ENCODE assay signal across 8 cellular contexts in the genomic region with DNA sequence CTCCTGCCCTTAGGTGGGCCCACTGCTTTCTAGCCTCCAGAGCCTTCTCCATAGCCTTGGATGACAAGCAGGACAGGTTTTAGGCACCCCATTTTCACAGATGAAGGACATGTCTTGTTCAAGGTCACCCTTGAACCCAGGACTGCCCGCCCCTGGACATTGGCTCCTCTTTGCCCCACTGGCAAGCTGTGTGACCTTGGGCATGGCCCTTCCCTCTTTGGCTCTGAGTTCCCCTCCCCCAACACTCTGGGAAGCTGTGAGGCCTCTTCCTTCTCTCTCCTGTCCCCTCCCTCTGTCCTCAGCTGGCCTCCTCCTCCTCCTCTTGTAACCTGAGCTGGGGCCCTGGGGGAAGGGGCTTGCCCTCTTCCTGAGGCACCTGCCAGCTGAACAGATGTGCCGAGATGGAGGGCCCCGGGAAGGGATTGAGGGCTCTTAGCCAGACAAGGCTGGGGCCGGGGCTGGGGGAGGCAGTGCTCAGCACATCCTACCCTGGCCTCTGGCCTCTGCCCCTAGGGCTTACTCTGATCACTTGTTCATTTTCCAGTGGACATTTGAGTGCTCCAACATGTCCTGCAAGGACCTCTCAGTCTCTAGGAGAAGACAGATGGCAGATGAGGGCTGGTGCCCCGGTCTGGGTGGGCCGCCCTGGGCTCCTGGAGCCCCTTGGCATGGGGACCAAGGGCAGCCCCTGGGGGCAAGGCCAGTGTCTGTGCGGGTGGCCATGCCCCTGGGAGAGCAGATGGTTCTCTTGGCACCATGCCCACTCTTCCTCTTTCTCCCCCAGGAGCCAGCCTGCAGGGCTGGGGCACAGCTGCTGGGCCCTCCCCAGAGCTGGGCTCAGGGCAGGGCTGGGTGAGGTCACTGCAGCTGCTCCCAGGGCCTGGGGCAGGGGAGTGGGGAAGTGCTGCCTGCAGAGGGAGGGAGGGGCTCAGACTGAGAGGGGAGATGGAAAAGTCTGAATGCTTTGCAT. TPM values are rescaled to one million over a fixed set of nuclear protein-coding genes. Genes with fewer than 3 reads are reported as not detected.
DNase-seq lines count a peak whose midpoint lies in the region; ATAC-seq and TF ChIP-seq lines count a peak whose summit lies in the region.

No MANE protein-coding gene starts in this region.

- in situ Hi-C loops in gastrocnemius medialis (cut with MboI; ENCODE audit: low sequenced_read_pairs in 4 of 4), result no loop called here

- peaks cover 0 to 7% (median 0%) of the 10 kb centered on the region in 7 donors for H3K9me3 Mint-ChIP-seq in CD14-positive monocyte

- peak; percentile 100 for DNase-seq in NCI-H748 (lab: John Stamatoyannopoulos, UW; ENCODE audit: unreplicated experiment)
- peak; percentile 33 to 41 for DNase-seq in heart right ventricle
- peak; percentile 23 to 71 for DNase-seq in gastrocnemius medialis
- DNase-seq in CD14-positive monocyte (ENCODE audit: low spot score), result no peak
- no peak for DNase-seq in T1000 (lab: John Stamatoyannopoulos, UW)
- no peak for DNase-seq in HK-2 (ENCODE audit: unreplicated experiment)

- H3K36me3 Mint-ChIP-seq in CD14-positive monocyte, result no peaks in the 10 kb centered on the region

- no peaks in the 10 kb centered on the region for H3K9me3 ChIP-seq in heart right ventricle
- H3K9me3 ChIP-seq in gastrocnemius medialis, result no peaks in the 10 kb centered on the region

- 26 to 33% methylated on average over 7 of the region's 7 CpGs for WGBS in heart right ventricle, 2 donors

- TF ChIP-seq EP300 in Ishikawa (IDR thresholded peaks at IDR 0.05; ENCODE audit: borderline replicate concordance), result no peak

- H3K27me3 Mint-ChIP-seq in CD14-positive monocyte (ENCODE audit: low read depth in 3 of 3), result peaks cover 22 to 33% (median 24%) of the 10 kb centered on the region in 3 donors

- ATAC-seq in heart right ventricle (peak; percentile 43 to 80 (median 62)), gastrocnemius medialis (peak; percentile 50 to 83), HG02973 (IDR thresholded peaks at IDR 0.05; ENCODE audit: unreplicated experiment) (no peak)

- H3K4me3 Mint-ChIP-seq in CD14-positive monocyte, result no peak overlapping the region

- H3K27ac ChIP-seq in heart right ventricle, result peak overlapping the region in 2 of 10 donors; percentile 25 to 27
- peak overlapping the region; percentile 42 to 77 (median 68) for H3K27ac ChIP-seq in gastrocnemius medialis

- H3K4me1 Mint-ChIP-seq in CD14-positive monocyte, result peaks cover 10% of the 10 kb centered on the region

- H3K27me3 ChIP-seq in heart right ventricle (peaks cover 0 to 22% (median 6%) of the 10 kb centered on the region in 7 donors), gastrocnemius medialis (no peaks in the 10 kb centered on the region)

- H3K36me3 ChIP-seq in heart right ventricle, result no peaks in the 10 kb centered on the region
- H3K36me3 ChIP-seq in gastrocnemius medialis, result no peaks in the 10 kb centered on the region

- H3K4me1 ChIP-seq in heart right ventricle, result peaks cover 10 to 41% (median 21%) of the 10 kb centered on the region in 9 donors
- peaks cover 22 to 26% of the 10 kb centered on the region in 2 donors for H3K4me1 ChIP-seq in gastrocnemius medialis

- TF ChIP-seq CTCF in heart right ventricle (IDR thresholded peaks at IDR 0.05) (no peak), gastrocnemius medialis (IDR thresholded peaks at IDR 0.05 in 4 of 5, conservative IDR thresholded peaks at IDR 0.05 in 1 of 5) (no peak), CD14-positive monocyte (IDR thresholded peaks at IDR 0.05) (no peak)

- no peak for TF ChIP-seq POLR2A in gastrocnemius medialis (IDR thresholded peaks at IDR 0.05)

- no peak overlapping the region for H3K4me3 ChIP-seq in heart right ventricle
- no peak overlapping the region for H3K4me3 ChIP-seq in gastrocnemius medialis

- intact Hi-C loops in heart right ventricle (cut with DNase I) (no loop called here), gastrocnemius medialis (cut with DNase I; ENCODE audit: low total_unique reads) (loop anchor here (2.0 kb wide), 1 partner anchor 25 kb away; no protein-coding TSS in a partner anchor), CD14-positive monocyte (cut with micrococcal nuclease) (no loop called here)

- peak overlapping the region in 3 of 7 donors; percentile 27 to 39 (median 27) for H3K27ac Mint-ChIP-seq in CD14-positive monocyte

- no peak for TF ChIP-seq RAD21 in Ishikawa (IDR thresholded peaks at IDR 0.05; ENCODE audit: low read depth)

TF ChIP-seq in Ishikawa, 13 proteins besides CTCF, POLR2A, EP300 and RAD21:
- no peak for TF ChIP-seq EGR1 (IDR thresholded peaks at IDR 0.05)
- peak; percentile 31; the same call in 1 of the 2 replicates for TF ChIP-seq TCF12 (IDR thresholded peaks at IDR 0.05; ENCODE audit: low read depth)
- TF ChIP-seq TAF1 (IDR thresholded peaks at IDR 0.05; ENCODE audit: low read depth), result no peak
- TF ChIP-seq, protein P1, sequence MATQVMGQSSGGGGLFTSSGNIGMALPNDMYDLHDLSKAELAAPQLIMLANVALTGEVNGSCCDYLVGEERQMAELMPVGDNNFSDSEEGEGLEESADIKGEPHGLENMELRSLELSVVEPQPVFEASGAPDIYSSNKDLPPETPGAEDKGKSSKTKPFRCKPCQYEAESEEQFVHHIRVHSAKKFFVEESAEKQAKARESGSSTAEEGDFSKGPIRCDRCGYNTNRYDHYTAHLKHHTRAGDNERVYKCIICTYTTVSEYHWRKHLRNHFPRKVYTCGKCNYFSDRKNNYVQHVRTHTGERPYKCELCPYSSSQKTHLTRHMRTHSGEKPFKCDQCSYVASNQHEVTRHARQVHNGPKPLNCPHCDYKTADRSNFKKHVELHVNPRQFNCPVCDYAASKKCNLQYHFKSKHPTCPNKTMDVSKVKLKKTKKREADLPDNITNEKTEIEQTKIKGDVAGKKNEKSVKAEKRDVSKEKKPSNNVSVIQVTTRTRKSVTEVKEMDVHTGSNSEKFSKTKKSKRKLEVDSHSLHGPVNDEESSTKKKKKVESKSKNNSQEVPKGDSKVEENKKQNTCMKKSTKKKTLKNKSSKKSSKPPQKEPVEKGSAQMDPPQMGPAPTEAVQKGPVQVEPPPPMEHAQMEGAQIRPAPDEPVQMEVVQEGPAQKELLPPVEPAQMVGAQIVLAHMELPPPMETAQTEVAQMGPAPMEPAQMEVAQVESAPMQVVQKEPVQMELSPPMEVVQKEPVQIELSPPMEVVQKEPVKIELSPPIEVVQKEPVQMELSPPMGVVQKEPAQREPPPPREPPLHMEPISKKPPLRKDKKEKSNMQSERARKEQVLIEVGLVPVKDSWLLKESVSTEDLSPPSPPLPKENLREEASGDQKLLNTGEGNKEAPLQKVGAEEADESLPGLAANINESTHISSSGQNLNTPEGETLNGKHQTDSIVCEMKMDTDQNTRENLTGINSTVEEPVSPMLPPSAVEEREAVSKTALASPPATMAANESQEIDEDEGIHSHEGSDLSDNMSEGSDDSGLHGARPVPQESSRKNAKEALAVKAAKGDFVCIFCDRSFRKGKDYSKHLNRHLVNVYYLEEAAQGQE (IDR thresholded peaks at IDR 0.05; ENCODE audit: low read depth), result no peak
- TF ChIP-seq, protein P2, sequence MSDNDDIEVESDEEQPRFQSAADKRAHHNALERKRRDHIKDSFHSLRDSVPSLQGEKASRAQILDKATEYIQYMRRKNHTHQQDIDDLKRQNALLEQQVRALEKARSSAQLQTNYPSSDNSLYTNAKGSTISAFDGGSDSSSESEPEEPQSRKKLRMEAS (IDR thresholded peaks at IDR 0.05), result no peak
- TF ChIP-seq NFIC (IDR thresholded peaks at IDR 0.05), result peak; percentile 71
- no peak for TF ChIP-seq CEBPB (IDR thresholded peaks at IDR 0.05)
- peak; percentile 51; the same call in 1 of the 2 replicates for TF ChIP-seq ZBTB7A (IDR thresholded peaks at IDR 0.05; ENCODE audit: low read depth)
- no peak for TF ChIP-seq FOXM1 (IDR thresholded peaks at IDR 0.05; ENCODE audit: borderline replicate concordance, low read depth)
- TF ChIP-seq, protein P3, sequence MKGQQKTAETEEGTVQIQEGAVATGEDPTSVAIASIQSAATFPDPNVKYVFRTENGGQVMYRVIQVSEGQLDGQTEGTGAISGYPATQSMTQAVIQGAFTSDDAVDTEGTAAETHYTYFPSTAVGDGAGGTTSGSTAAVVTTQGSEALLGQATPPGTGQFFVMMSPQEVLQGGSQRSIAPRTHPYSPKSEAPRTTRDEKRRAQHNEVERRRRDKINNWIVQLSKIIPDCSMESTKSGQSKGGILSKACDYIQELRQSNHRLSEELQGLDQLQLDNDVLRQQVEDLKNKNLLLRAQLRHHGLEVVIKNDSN (IDR thresholded peaks at IDR 0.05), result no peak

RNA-seq across cellular contexts. Expression of a gene that starts 10.7 kb away (rescaled TPM):
- total RNA-seq in heart right ventricle (1 to 10 TPM in 8 of 10 donors, under 1 TPM in 2; 0.30 to 2.6 (median 1.4) TPM), gastrocnemius medialis (1 to 10 TPM in 2 of 4 donors, under 1 TPM in 2; 0.20 to 3.9 (median 0.94) TPM)
- polyA plus RNA-seq in heart right ventricle (under 1 TPM; 0.77 to 0.95 TPM), CD14-positive monocyte (not detected)

Comparison
In these comparisons a context has a peak if more than half of its experiments do, and no peak if none do; other contexts are left out.
1. DNase-seq: peak in NCI-H748 (single experiment), heart right ventricle (2 of 2) and gastrocnemius medialis (2 of 2); none in CD14-positive monocyte (single experiment), T1000 (single experiment) and HK-2 (single experiment).